Comparison of ENCODE assay signal across 17 cellular contexts in the genomic region with DNA sequence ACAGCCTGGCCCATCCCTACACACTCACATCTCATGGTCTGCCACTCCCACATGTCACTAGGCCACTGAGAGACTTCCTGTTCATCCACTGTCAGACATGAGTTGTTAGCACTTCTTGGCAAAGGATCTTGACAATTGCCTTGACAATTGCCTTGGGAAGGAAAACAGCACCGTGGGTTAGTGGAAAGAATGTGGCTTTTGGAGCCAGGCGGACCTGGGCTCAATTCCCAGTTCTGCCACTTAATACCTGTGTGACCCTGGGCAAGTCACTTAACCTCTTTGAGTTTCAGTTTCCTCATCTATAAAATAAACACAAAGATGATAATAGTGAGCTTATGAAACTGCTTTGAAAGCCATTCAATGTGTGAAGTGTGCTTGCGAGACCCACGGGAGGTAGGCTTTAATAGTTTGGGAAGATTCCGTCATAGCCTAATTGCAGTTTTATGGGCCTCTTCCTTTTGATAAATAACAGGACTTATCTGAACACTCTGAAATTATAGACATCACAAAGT.
DNase-seq lines count a peak whose midpoint lies in the region; ATAC-seq, FAIRE-seq and TF ChIP-seq lines count a peak whose summit lies in the region.
"Had no signal": no experiment of that assay in that cellular context is flagged by ENCODE, and none has a peak within 500 bp of the region (broad histone marks: within the 10 kb centered on the region; RNA-seq: fewer than 3 reads in every experiment).

No MANE protein-coding gene starts in this region.

- no peaks in the 10 kb centered on the region for H3K27me3 ChIP-seq in HCT116 (ENCODE audit: insufficient read depth, low read length)
- H3K27me3 ChIP-seq in gastroesophageal sphincter = no peaks in the 10 kb centered on the region
- H3K27me3 ChIP-seq in small intestine (ENCODE audit: control insufficient read depth in 2 of 2, insufficient read depth in 2 of 2, low read length in 2 of 2) = no peaks in the 10 kb centered on the region
- H3K27me3 ChIP-seq: sigmoid colon had no signal

- TF ChIP-seq CTCF in HCT116 (IDR thresholded peaks at IDR 0.05 in 2 of 3, conservative IDR thresholded peaks at IDR 0.05 in 1 of 3; ENCODE audit: borderline replicate concordance in 1 of 3, insufficient read depth in 1 of 3, low read depth in 2 of 3, low read length in 2 of 3) = no peak
- no peak for TF ChIP-seq CTCF in gastroesophageal sphincter (IDR thresholded peaks at IDR 0.05)

- ATAC-seq in HCT116 (no peak), gastroesophageal sphincter (peak; percentile 39)

- no peak for FAIRE-seq in small intestine (lab: Jason Lieb, UNC)

- no peak overlapping the region for H3K9ac ChIP-seq in HCT116 (ENCODE audit: low read length)

- H3K4me2 ChIP-seq in HCT116 (ENCODE audit: low read length) = peak overlapping the region; percentile 23; the same call in 1 of the 2 replicates

- no peaks in the 10 kb centered on the region for H3K9me2 ChIP-seq in HCT116 (ENCODE audit: insufficient read depth)

- no peak for TF ChIP-seq EP300 in gastroesophageal sphincter (IDR thresholded peaks at IDR 0.05)

- no peaks in the 10 kb centered on the region for H3K9me3 ChIP-seq in HCT116 (ENCODE audit: control insufficient read depth in 1 of 2, insufficient read depth in 1 of 2, low read depth in 1 of 2, low read length in 2 of 2)
- H3K9me3 ChIP-seq in gastroesophageal sphincter = no peaks in the 10 kb centered on the region
- no peaks in the 10 kb centered on the region for H3K9me3 ChIP-seq in small intestine (ENCODE audit: control insufficient read depth, low read depth)
- H3K9me3 ChIP-seq: sigmoid colon had no signal

- H4K20me1 ChIP-seq in HCT116 (ENCODE audit: insufficient read depth) = no peaks in the 10 kb centered on the region

- RAD21 ChIA-PET in HCT116 (lab: Charles Lee; ENCODE audit: low non-redundant PET in 1 of 2, low total read pairs in 2 of 2, uncharacterized antibody in 2 of 2, unreplicated experiment in 2 of 2) = interaction anchor here in 1 of 2 experiments (0.6 kb wide), 1 partner anchor 151 kb away, joined by 3 read pairs; no protein-coding TSS in a partner anchor

- TF ChIP-seq POLR2A in HCT116 (IDR thresholded peaks at IDR 0.05; ENCODE audit: borderline replicate concordance, extremely low read depth, insufficient read depth, insufficient read length) = no peak
- no peak for TF ChIP-seq POLR2A in gastroesophageal sphincter (IDR thresholded peaks at IDR 0.05)

- intact Hi-C loops in HCT116 (cut with micrococcal nuclease) = no loop called here

- CTCF ChIA-PET in HCT116 (lab: Charles Lee) = no interaction called here

- WGBS in gastroesophageal sphincter (ENCODE audit: low coverage in 1 of 2), 2 donors = 62 to 69% methylated on average over 3 to 4 of the region's 5 CpGs
- WGBS in small intestine, 3 donors = 27 to 51% (median 28%) methylated on average over 5 of the region's 5 CpGs

- H3K79me2 ChIP-seq in HCT116 (ENCODE audit: insufficient read depth, low read length) = no peaks in the 10 kb centered on the region

- H2AFZ ChIP-seq in HCT116 (ENCODE audit: low read depth, low read length, poor library complexity, severe bottlenecking) = no peak overlapping the region

- BruUV-seq in HCT116 (replicated peaks; lab: Mats Ljungman, UMichigan) = no TSS peak

- H3K4me3 ChIP-seq in HCT116 (replicated peaks in 1 of 2; ENCODE audit: low read depth in 1 of 2, low read length in 2 of 2) (no peak overlapping the region), gastroesophageal sphincter (no peak overlapping the region), small intestine (ENCODE audit: low read depth in 1 of 2, low read length in 2 of 2) (no peak overlapping the region)
- H3K4me3 ChIP-seq: dorsolateral prefrontal cortex, sigmoid colon had no signal

- POLR2A ChIA-PET in HCT116 (lab: Charles Lee) = no interaction called here

- no peaks in the 10 kb centered on the region for H3K36me3 ChIP-seq in HCT116 (ENCODE audit: control insufficient read depth in 1 of 2, insufficient read depth in 2 of 2, low read length in 2 of 2)
- no peaks in the 10 kb centered on the region for H3K36me3 ChIP-seq in gastroesophageal sphincter
- no peaks in the 10 kb centered on the region for H3K36me3 ChIP-seq in small intestine (ENCODE audit: control insufficient read depth in 2 of 2, insufficient read depth in 2 of 2, low read length in 2 of 2)
- H3K36me3 ChIP-seq: sigmoid colon, WERI-Rb-1 had no signal

- H3K4me1 ChIP-seq in HCT116 (ENCODE audit: control insufficient read depth in 1 of 2, insufficient read depth in 2 of 2, low read length in 2 of 2) (peaks cover 2 to 14% of the 10 kb centered on the region in 2 experiments; a peak in 2 of 4 replicates), gastroesophageal sphincter (no peaks in the 10 kb centered on the region), small intestine (ENCODE audit: control insufficient read depth in 2 of 2, insufficient read depth in 1 of 2, low read depth in 1 of 2, low read length in 1 of 2) (no peaks in the 10 kb centered on the region)

- no peak overlapping the region for H3K27ac ChIP-seq in HCT116 (ENCODE audit: low read depth, low read length)
- H3K27ac ChIP-seq in gastroesophageal sphincter = no peak overlapping the region
- H3K27ac ChIP-seq in small intestine (ENCODE audit: low read depth in 1 of 2, low read length in 1 of 2) = no peak overlapping the region
- H3K27ac ChIP-seq: dorsolateral prefrontal cortex, sigmoid colon, WERI-Rb-1 had no signal

- DNase-seq in HCT116 (ENCODE audit: low read depth, low spot score) (peak; percentile 8), NCI-H2196 treated with DMSO at 0.1 percent for 48 hours (lab: John Stamatoyannopoulos, UW; ENCODE audit: unreplicated experiment) (peak; percentile 58), small intestine (peak; percentile 17), activated T-cell treated with anti-CD3 and anti-CD28 coated beads for 4 hours (no peak), NCI-H2107 treated with DMSO at 0.1 percent for 48 hours (lab: John Stamatoyannopoulos, UW; ENCODE audit: unreplicated experiment) (no peak), SIG-M5 (lab: John Stamatoyannopoulos, UW) (no peak)
- DNase-seq: activated CD4-positive, alpha-beta T cell treated with anti-CD3 and anti-CD28 coated beads, Interleukin-2, amount 50 U/mL, for 48 hours; activated naive CD4-positive, alpha-beta T cell treated with anti-CD3 and anti-CD28 coated beads, Interleukin-2, amount 50 U/mL, for 16 hours; activated T-cell treated with anti-CD3 and anti-CD28 coated beads, Interleukin-2, amount 50 U/mL, for 24 hours; dorsolateral prefrontal cortex; hippocampal formation; IMR-90; NCI-H2171; sigmoid colon; stimulated activated CD4-positive, alpha-beta T cell treated with anti-CD3 and anti-CD28 coated beads, Interleukin-4, amount 100 ng/mL, for 4 hours; WERI-Rb-1 had no signal

- no peak for TF ChIP-seq RAD21 in HCT116 (IDR thresholded peaks at IDR 0.05; ENCODE audit: low read depth)

TF ChIP-seq in HCT116, 20 proteins besides CTCF, POLR2A, EP300 and RAD21 (continues in another document):
- TF ChIP-seq YY1 (IDR thresholded peaks at IDR 0.05; ENCODE audit: extremely low read depth, insufficient replicate concordance, low read depth, low read length) (no peak), ZNF274 (IDR thresholded peaks at IDR 0.05; ENCODE audit: low read depth, low read length) (no peak), FOSL1 (IDR thresholded peaks at IDR 0.05; ENCODE audit: low read depth) (no peak), SIN3A (IDR thresholded peaks at IDR 0.05; ENCODE audit: low read depth) (no peak; the same call in 1 of the 2 replicates), REST (IDR thresholded peaks at IDR 0.05; ENCODE audit: low read depth) (no peak), SP1 (IDR thresholded peaks at IDR 0.05; ENCODE audit: low read depth) (0 out of 2 replicates have a peak, but pooled peaks have one; percentile 10), CEBPB (IDR thresholded peaks at IDR 0.05; ENCODE audit: low read depth) (no peak), JUND (IDR thresholded peaks at IDR 0.05) (no peak), ZFX (IDR thresholded peaks at IDR 0.05) (no peak), TCF7L2 (IDR thresholded peaks at IDR 0.05; ENCODE audit: borderline replicate concordance, extremely low read depth, insufficient read depth, insufficient read length) (no peak), EZH2 (IDR thresholded peaks at IDR 0.05) (no peak), MAX (IDR thresholded peaks at IDR 0.05) (no peak), CBX3 (IDR thresholded peaks at IDR 0.05; ENCODE audit: low read depth) (0 out of 2 replicates have a peak, but pooled peaks have one; percentile 39), EZH2phosphoT487 (IDR thresholded peaks at IDR 0.05; ENCODE audit: borderline replicate concordance) (no peak)
- TF ChIP-seq, protein P1, sequence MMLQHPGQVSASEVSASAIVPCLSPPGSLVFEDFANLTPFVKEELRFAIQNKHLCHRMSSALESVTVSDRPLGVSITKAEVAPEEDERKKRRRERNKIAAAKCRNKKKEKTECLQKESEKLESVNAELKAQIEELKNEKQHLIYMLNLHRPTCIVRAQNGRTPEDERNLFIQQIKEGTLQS (IDR thresholded peaks at IDR 0.05) = no peak

Comparison
In these comparisons a context has a peak if more than half of its experiments do, and no peak if none do; other contexts are left out.
1. DNase-seq: peak in HCT116 (single experiment), NCI-H2196 treated with DMSO at 0.1 percent for 48 hours (single experiment) and small intestine (single experiment); none in activated T-cell treated with anti-CD3 and anti-CD28 coated beads for 4 hours (single experiment), NCI-H2107 treated with DMSO at 0.1 percent for 48 hours (single experiment) and SIG-M5 (single experiment).